Comparison of ENCODE assay signal across 10 cellular contexts in the genomic region with DNA sequence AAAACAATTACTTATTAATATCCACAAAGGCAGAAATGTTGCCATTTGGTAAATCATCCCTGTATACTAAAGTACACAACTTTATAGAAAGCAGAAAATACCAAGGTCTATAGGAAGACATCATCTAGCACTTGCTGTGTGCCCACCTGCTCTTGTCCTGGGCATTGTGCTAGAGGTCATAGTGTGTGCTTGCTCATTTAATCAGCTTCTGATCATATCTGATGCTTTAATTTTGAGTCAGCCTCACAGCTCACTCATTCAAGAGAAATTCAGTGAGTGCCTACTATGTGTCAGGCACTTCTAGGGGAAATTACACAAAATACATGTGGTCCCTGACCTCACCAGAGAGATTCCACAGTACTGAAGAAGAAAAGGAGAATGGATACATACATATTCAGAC.
"Had no signal": no experiment of that assay in that cellular context is flagged by ENCODE, and none has a peak within 500 bp of the region (broad histone marks: within the 10 kb centered on the region; RNA-seq: fewer than 3 reads in every experiment).

No MANE protein-coding gene starts in this region.

- H3K27ac Mint-ChIP-seq: HFFc6, IgD-negative memory B cell had no signal

- H3K9me3 ChIP-seq: HAP-1 had no signal

- H3K4me1 ChIP-seq: HAP-1 had no signal

- ATAC-seq: HCT116, HepG2 had no signal

- H3K27ac ChIP-seq: GM23248, HL-60, KMS-11 had no signal

- H3K4me1 Mint-ChIP-seq: IgD-negative memory B cell had no signal

- DNase-seq: GM23248, H7, HFFc6, KBM-7 had no signal

- H3K4me3 ChIP-seq: GM23248, HAP-1 had no signal

- H3K4me2 ChIP-seq: KMS-11 had no signal

- H3K9ac ChIP-seq: GM23248, KMS-11 had no signal

- H3K36me3 Mint-ChIP-seq: IgD-negative memory B cell had no signal

- H3K4me3 Mint-ChIP-seq: HFFc6, IgD-negative memory B cell had no signal

- H3K9me3 Mint-ChIP-seq: HFFc6 had no signal

- FAIRE-seq: HepG2 had no signal

- H3K36me3 ChIP-seq: HAP-1 had no signal

- H2AFZ ChIP-seq: GM23248 had no signal
